Comparison of ENCODE assay signal across 29 cellular contexts in genomic region chr2:156305121-156305520, GRCh38. TPM values are rescaled to one million over a fixed set of nuclear protein-coding genes. Genes with fewer than 3 reads are reported as not detected.
"Had no signal": no experiment of that assay in that cellular context is flagged by ENCODE, and none has a peak within 500 bp of the region (broad histone marks: within the 10 kb centered on the region; RNA-seq: fewer than 3 reads in every experiment).

No MANE protein-coding gene starts in this region.

- H3K9me3 ChIP-seq: colonic mucosa, esophagus squamous epithelium, gastrocnemius medialis, gastroesophageal sphincter had no signal

- FAIRE-seq: colon, endometrium, endothelial cell of umbilical vein, frontal cortex had no signal

- H2AFZ ChIP-seq: hepatocyte had no signal

- ATAC-seq: effector memory CD8-positive, alpha-beta T cell; esophagus mucosa; gastrocnemius medialis; gastroesophageal sphincter; heart left ventricle; heart right ventricle had no signal

- DNase-seq: colonic mucosa; cortex of kidney; dermis blood vessel endothelial cell; dorsolateral prefrontal cortex; effector CD4-positive, alpha-beta T cell; effector CD8-positive, alpha-beta T cell; effector memory CD4-positive, alpha-beta T cell; effector memory CD8-positive, alpha-beta T cell; endodermal cell; erythroblast; esophagus squamous epithelium; foreskin melanocyte; gastrocnemius medialis; glutamatergic neuron; head of caudate nucleus; heart left ventricle; heart right ventricle had no signal

- H3K79me2 ChIP-seq: hepatocyte had no signal

- H3K4me3 ChIP-seq: colonic mucosa, coronary artery, dorsolateral prefrontal cortex, esophagus muscularis mucosa, esophagus squamous epithelium, gastrocnemius medialis, gastroesophageal sphincter, heart left ventricle, heart right ventricle, hepatocyte had no signal

- H3K27ac ChIP-seq: colonic mucosa, coronary artery, dorsolateral prefrontal cortex, epithelial cell of prostate, esophagus muscularis mucosa, esophagus squamous epithelium, gastrocnemius medialis, gastroesophageal sphincter, heart left ventricle, heart right ventricle, hepatocyte had no signal

- H3K4me2 ChIP-seq: hepatocyte had no signal

- H3K4me3 Mint-ChIP-seq: dendritic cell treated with granulocyte-macrophage colony-stimulating factor and Interleukin-4, amounts not matched to agents 40 ng/mL and 50 ng/mL, for 4 days; effector memory CD8-positive, alpha-beta T cell; endodermal cell had no signal

- H3K27ac Mint-ChIP-seq: dendritic cell treated with granulocyte-macrophage colony-stimulating factor and Interleukin-4, amounts not matched to agents 40 ng/mL and 50 ng/mL, for 4 days; effector memory CD8-positive, alpha-beta T cell; endodermal cell had no signal

- H3K36me3 ChIP-seq: colonic mucosa, esophagus muscularis mucosa, esophagus squamous epithelium, gastrocnemius medialis, gastroesophageal sphincter, heart left ventricle, heart right ventricle had no signal

- H3K4me1 ChIP-seq: colonic mucosa, esophagus muscularis mucosa, esophagus squamous epithelium, gastrocnemius medialis, gastroesophageal sphincter, heart left ventricle, heart right ventricle had no signal

- H3K27me3 ChIP-seq: colonic mucosa, esophagus muscularis mucosa, esophagus squamous epithelium, gastroesophageal sphincter, hepatocyte had no signal

RNA-seq across cellular contexts. Expression of gene NR4A2, which starts 27.4 kb away (rescaled TPM):
- total RNA-seq: fibroblast of villous mesenchyme had no signal
